Comparison of ENCODE assay signal across 1 cellular context in the genomic region with DNA sequence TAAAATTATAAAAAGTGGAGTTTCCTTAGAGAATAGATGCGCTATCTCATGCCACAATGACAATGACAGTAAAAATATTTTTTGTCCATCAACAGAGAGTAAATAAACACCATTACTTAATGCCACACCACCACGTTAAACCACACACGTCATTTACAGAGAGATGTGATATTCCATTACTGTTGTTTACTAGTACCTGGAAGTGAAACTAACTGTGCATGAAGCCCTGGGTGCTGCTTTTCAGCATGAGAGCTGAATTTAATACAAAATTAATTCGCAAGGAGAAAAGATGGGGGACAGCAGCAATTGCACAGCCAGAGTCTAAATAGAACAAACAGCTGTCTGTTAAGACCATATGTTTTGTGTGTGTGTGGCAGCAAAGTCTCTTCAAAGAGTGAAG.
TF ChIP-seq lines count a peak whose summit lies in the region.

No MANE protein-coding gene starts in this region.

TF ChIP-seq in GM12878, 131 proteins besides CTCF, POLR2A, EP300 and RAD21 (continued from another document):
- TF ChIP-seq, protein P1, sequence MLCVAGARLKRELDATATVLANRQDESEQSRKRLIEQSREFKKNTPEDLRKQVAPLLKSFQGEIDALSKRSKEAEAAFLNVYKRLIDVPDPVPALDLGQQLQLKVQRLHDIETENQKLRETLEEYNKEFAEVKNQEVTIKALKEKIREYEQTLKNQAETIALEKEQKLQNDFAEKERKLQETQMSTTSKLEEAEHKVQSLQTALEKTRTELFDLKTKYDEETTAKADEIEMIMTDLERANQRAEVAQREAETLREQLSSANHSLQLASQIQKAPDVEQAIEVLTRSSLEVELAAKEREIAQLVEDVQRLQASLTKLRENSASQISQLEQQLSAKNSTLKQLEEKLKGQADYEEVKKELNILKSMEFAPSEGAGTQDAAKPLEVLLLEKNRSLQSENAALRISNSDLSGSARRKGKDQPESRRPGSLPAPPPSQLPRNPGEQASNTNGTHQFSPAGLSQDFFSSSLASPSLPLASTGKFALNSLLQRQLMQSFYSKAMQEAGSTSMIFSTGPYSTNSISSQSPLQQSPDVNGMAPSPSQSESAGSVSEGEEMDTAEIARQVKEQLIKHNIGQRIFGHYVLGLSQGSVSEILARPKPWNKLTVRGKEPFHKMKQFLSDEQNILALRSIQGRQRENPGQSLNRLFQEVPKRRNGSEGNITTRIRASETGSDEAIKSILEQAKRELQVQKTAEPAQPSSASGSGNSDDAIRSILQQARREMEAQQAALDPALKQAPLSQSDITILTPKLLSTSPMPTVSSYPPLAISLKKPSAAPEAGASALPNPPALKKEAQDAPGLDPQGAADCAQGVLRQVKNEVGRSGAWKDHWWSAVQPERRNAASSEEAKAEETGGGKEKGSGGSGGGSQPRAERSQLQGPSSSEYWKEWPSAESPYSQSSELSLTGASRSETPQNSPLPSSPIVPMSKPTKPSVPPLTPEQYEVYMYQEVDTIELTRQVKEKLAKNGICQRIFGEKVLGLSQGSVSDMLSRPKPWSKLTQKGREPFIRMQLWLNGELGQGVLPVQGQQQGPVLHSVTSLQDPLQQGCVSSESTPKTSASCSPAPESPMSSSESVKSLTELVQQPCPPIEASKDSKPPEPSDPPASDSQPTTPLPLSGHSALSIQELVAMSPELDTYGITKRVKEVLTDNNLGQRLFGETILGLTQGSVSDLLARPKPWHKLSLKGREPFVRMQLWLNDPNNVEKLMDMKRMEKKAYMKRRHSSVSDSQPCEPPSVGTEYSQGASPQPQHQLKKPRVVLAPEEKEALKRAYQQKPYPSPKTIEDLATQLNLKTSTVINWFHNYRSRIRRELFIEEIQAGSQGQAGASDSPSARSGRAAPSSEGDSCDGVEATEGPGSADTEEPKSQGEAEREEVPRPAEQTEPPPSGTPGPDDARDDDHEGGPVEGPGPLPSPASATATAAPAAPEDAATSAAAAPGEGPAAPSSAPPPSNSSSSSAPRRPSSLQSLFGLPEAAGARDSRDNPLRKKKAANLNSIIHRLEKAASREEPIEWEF (IDR thresholded peaks at IDR 0.05; ENCODE audit: insufficient replicate concordance, low read depth, low read length) = no peak
- TF ChIP-seq CREB1 (IDR thresholded peaks at IDR 0.05; ENCODE audit: low read depth) (0 out of 2 replicates have a peak, but pooled peaks have one; percentile 26), STAT1 (conservative IDR thresholded peaks at IDR 0.05) (no peak), IKZF1 (conservative IDR thresholded peaks at IDR 0.05) (peak; percentile 47; the same call in 1 of the 2 replicates), NFXL1 (IDR thresholded peaks at IDR 0.05; ENCODE audit: borderline replicate concordance) (no peak), HCFC1 (IDR thresholded peaks at IDR 0.05; ENCODE audit: low read length) (no peak), NBN (IDR thresholded peaks at IDR 0.05) (no peak)
- TF ChIP-seq, protein P2, sequence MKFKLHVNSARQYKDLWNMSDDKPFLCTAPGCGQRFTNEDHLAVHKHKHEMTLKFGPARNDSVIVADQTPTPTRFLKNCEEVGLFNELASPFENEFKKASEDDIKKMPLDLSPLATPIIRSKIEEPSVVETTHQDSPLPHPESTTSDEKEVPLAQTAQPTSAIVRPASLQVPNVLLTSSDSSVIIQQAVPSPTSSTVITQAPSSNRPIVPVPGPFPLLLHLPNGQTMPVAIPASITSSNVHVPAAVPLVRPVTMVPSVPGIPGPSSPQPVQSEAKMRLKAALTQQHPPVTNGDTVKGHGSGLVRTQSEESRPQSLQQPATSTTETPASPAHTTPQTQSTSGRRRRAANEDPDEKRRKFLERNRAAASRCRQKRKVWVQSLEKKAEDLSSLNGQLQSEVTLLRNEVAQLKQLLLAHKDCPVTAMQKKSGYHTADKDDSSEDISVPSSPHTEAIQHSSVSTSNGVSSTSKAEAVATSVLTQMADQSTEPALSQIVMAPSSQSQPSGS (IDR thresholded peaks at IDR 0.05; ENCODE audit: low read length) = peak; percentile 29; the same call in 1 of the 2 replicates
TF ChIP-seq in GM12878: peak in this region for 11.
